21 cellular contexts compared by ENCODE assay signal in genomic region chr4:37540486-37540885, GRCh38.
DNase-seq lines count a peak whose midpoint lies in the region; ATAC-seq and TF ChIP-seq lines count a peak whose summit lies in the region.
"Had no signal": no experiment of that assay in that cellular context is flagged by ENCODE, and none has a peak within 500 bp of the region (broad histone marks: within the 10 kb centered on the region; RNA-seq: fewer than 3 reads in every experiment).

No MANE protein-coding gene starts in this region.

- H3K27me3 Mint-ChIP-seq in neural crest cell (ENCODE audit: low read depth), result no peaks in the 10 kb centered on the region

- peaks cover 9% of the 10 kb centered on the region for H3K36me3 Mint-ChIP-seq in neural crest cell (ENCODE audit: low read depth)
- H3K36me3 Mint-ChIP-seq: activated naive CD4-positive, alpha-beta T cell treated with anti-CD3 and anti-CD28 coated beads, Interleukin-2, amount 50 U/mL, for 72 hours had no signal

- H3K4me3 ChIP-seq in fibroblast of pulmonary artery (replicated peaks; ENCODE audit: low read depth, low read length), result no peak overlapping the region
- H3K4me3 ChIP-seq: A549; BLaER1 treated with 17β-estradiol and CSF1 and Interleukin-3, amounts not matched to agents 10 nM and 100 nM had no signal

- DNase-seq in G401 (ENCODE audit: low spot score) (peak; percentile 5), SK-MEL-5 (ENCODE audit: low read depth, low spot score) (peak; percentile 90), fibroblast of pulmonary artery (ENCODE audit: low read depth) (peak; percentile 41), neural crest cell (ENCODE audit: low read depth, low spot score) (no peak), GM13977 (ENCODE audit: low spot score) (no peak), Ammon's horn (ENCODE audit: low spot score) (no peak)
- DNase-seq: activated CD4-positive, alpha-beta T cell treated with anti-CD3 and anti-CD28 coated beads, Interleukin-2, amount 10 ng/mL, durations not matched to agents 24 days and 14 days; brain microvascular endothelial cell; cortex of kidney; HFFc6; IMR-90; NCI-H1417 treated with DMSO at 0.1 percent for 48 hours; NCI-H524 treated with DMSO at 0.1 percent for 48 hours; retina; stimulated activated CD4-positive, alpha-beta T cell treated with anti-CD3 and anti-CD28 coated beads, Interleukin-12 subunit alpha, Interleukin-12 subunit beta, amount 100 ng/mL, for 4 hours had no signal

- in situ Hi-C loops in G401 (cut with HindIII; ENCODE audit: low sequenced_read_pairs), result no loop called here
- in situ Hi-C loops in SK-MEL-5 (cut with HindIII; ENCODE audit: low pct_unique_long_range_greater_than_20kb, low sequenced_read_pairs), result no loop called here
- in situ Hi-C loops in GM13977 (cut with MboI; ENCODE audit: low pct_unique_long_range_greater_than_20kb, low sequenced_read_pairs, unreplicated experiment), result no loop called here

- peaks cover 6% of the 10 kb centered on the region for H3K9me3 Mint-ChIP-seq in neural crest cell
- H3K9me3 Mint-ChIP-seq: activated CD4-positive, alpha-beta T cell treated with anti-CD3 and anti-CD28 coated beads, Interleukin-2, amount 10 ng/mL, durations not matched to agents 24 days and 14 days; HFFc6 had no signal

- TF ChIP-seq CTCF in fibroblast of pulmonary artery (IDR thresholded peaks at IDR 0.05; ENCODE audit: low read length, missing control alignments) (no peak), neural crest cell (conservative IDR thresholded peaks at IDR 0.05) (no peak), GM13977 (IDR thresholded peaks at IDR 0.05; ENCODE audit: extremely low read depth, insufficient read depth, missing control alignments) (no peak)

- H3K4me1 Mint-ChIP-seq in neural crest cell, result peaks cover 53% of the 10 kb centered on the region
- H3K4me1 Mint-ChIP-seq: activated CD4-positive, alpha-beta T cell treated with anti-CD3 and anti-CD28 coated beads, Interleukin-2, amount 10 ng/mL, durations not matched to agents 24 days and 14 days had no signal

- peak overlapping the region; percentile 97 for H3K27ac Mint-ChIP-seq in neural crest cell (ENCODE audit: unreplicated experiment)
- H3K27ac Mint-ChIP-seq: activated CD4-positive, alpha-beta T cell treated with anti-CD3 and anti-CD28 coated beads, Interleukin-2, amount 10 ng/mL, durations not matched to agents 24 days and 14 days; activated naive CD4-positive, alpha-beta T cell treated with anti-CD3 and anti-CD28 coated beads, Interleukin-2, amount 50 U/mL, for 72 hours; HFFc6 had no signal

- ATAC-seq in GM19023 (IDR thresholded peaks at IDR 0.05; ENCODE audit: unreplicated experiment) (no peak), HG02763 (IDR thresholded peaks at IDR 0.05; ENCODE audit: unreplicated experiment) (no peak)
- ATAC-seq: A549; activated naive CD4-positive, alpha-beta T cell treated with anti-CD3 and anti-CD28 coated beads, Interleukin-2, amount 50 U/mL, for 72 hours; Right ventricle myocardium inferior had no signal

- H3K4me3 Mint-ChIP-seq in neural crest cell, result peak overlapping the region; percentile 73
- H3K4me3 Mint-ChIP-seq: activated CD4-positive, alpha-beta T cell treated with anti-CD3 and anti-CD28 coated beads, Interleukin-2, amount 10 ng/mL, durations not matched to agents 24 days and 14 days; HFFc6 had no signal

Comparison
In these comparisons a context has a peak if more than half of its experiments do, and no peak if none do; other contexts are left out.
1. DNase-seq: peak in G401 (single experiment), SK-MEL-5 (single experiment) and fibroblast of pulmonary artery (single experiment); none in neural crest cell (single experiment), GM13977 (single experiment) and Ammon's horn (single experiment).